ENCODE assay signal across 1 cellular context in the genomic region with DNA sequence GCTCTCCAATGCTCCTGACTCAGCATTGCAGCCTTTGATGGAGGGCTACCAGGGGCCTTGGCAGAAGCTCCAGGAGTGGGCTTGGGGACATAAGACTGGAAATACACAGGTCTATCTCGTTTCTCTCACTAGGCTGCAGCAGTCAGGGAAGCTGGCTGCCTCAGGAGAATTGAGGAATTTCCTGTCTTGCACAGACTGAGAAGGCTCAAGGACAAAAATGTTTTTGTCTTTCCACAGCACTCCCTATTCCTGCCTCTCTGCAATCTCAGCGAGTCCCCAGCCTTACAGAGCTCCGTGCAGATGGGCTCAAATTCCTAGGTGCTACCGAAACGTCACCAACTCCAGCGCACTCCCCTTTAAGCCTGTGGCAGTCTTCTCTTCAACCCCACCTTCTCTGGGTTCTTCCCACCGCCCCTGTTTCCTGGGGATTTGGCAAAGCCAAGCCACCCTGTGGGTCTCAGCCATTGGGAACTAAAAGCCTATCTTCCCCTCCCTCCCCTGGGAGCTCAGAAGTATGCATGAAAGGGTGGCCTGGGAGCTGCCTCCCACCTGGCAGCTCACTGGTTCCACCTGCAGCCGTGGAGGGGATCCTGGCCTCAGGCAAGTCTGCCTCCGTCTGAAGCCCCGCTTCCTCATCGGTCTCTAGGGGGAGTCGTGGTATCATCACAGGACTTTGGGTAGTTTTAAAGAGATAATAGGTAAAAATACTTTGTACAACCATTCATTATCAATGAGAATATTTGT.
TF ChIP-seq lines count a peak whose summit lies in the region.

No MANE protein-coding gene starts in this region.

TF ChIP-seq in H1, 55 proteins besides CTCF, POLR2A, EP300 and RAD21:
- TF ChIP-seq KDM1A (IDR thresholded peaks at IDR 0.05; ENCODE audit: borderline replicate concordance, low read length) (no peak), ZNF274 (IDR thresholded peaks at IDR 0.05; ENCODE audit: borderline replicate concordance, extremely low read depth, low read length) (no peak), BCL11A (IDR thresholded peaks at IDR 0.05; ENCODE audit: low read depth in 2 of 2, low read length in 2 of 2) (no peak), SIN3A (conservative IDR thresholded peaks at IDR 0.05 in 1 of 2, IDR thresholded peaks at IDR 0.05 in 1 of 2; ENCODE audit: low read depth in 1 of 2, low read length in 2 of 2) (no peak), BACH1 (IDR thresholded peaks at IDR 0.05; ENCODE audit: low read length) (0 out of 2 replicates have a peak, but pooled peaks have one; percentile 8)
TF ChIP-seq in H1: peak in this region for 1.
